In the genomic region with DNA sequence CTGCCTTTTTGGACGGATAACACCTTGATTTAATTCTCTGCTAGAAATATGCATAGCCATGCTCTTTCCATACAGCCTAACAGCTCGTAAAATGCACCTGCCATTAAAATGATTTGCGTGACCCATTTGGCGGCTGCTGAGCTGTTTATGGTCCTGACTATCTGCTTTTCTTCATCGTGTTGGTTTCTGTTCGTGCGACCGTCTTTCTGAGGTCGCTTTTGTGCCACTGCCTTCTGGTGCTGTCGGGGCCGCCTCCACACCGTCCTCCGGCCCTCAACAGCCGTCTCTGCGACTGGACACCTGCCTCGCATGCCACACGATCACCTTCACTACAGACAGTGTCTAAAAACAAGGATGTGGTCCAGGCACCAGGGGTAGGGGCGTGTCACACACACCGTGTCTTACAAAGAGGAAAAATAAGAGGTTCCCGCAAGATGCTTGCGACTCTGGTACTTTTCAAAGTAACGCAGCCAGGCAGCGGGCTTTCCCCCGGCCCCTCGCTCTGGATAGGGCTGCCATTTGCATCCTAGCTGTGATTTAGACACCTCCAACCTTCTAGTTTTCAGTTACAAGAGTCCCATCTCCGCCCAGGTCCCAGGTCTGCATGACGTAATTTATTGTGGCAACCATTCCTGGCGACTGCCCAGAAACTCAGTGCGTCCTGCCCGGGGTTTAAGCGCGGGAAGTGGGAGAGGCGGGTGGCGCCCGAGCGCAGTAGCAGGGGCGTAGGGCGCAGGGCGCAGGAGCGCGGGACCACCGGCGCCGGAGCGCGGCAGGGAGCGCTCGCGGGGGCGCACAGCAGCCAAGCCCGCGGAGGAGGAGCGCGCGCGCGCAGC, we compare ENCODE assay signal across 1 cellular context.
TF ChIP-seq lines count a peak whose summit lies in the region.

STMND1 (plus strand) TSS at position 629 of the 836 bp plus-strand sequence. CDS start 208 bp downstream, outside the sequence.

TF ChIP-seq in HCT116, 20 proteins besides CTCF, POLR2A, EP300 and RAD21 (continued from another document):
- no peak for TF ChIP-seq REST (IDR thresholded peaks at IDR 0.05; ENCODE audit: low read depth)
- TF ChIP-seq JUND (IDR thresholded peaks at IDR 0.05): no peak
- no peak for TF ChIP-seq ZFX (IDR thresholded peaks at IDR 0.05)
- no peak for TF ChIP-seq ZNF274 (IDR thresholded peaks at IDR 0.05; ENCODE audit: low read depth, low read length)
- TF ChIP-seq SIN3A (IDR thresholded peaks at IDR 0.05; ENCODE audit: low read depth): no peak
- no peak for TF ChIP-seq YY1 (IDR thresholded peaks at IDR 0.05; ENCODE audit: extremely low read depth, insufficient replicate concordance, low read depth, low read length)
- TF ChIP-seq ELF1 (IDR thresholded peaks at IDR 0.05; ENCODE audit: borderline replicate concordance, low read depth): no peak
